Comparison of ENCODE assay signal across 8 cellular contexts in genomic region chr19:3163230-3163886, GRCh38. TPM values are rescaled to one million over a fixed set of nuclear protein-coding genes. Genes with fewer than 3 reads are reported as not detected.
DNase-seq lines count a peak whose midpoint lies in the region; ATAC-seq and TF ChIP-seq lines count a peak whose summit lies in the region.

No MANE protein-coding gene starts in this region.

- no peaks in the 10 kb centered on the region for H3K27me3 Mint-ChIP-seq in activated CD4-positive, alpha-beta T cell treated with anti-CD3 and anti-CD28 coated beads, Interleukin-2, amount 10 ng/mL, durations not matched to agents 7 days and 5 days

- H3K9me3 Mint-ChIP-seq in activated CD4-positive, alpha-beta T cell treated with anti-CD3 and anti-CD28 coated beads, Interleukin-2, amount 10 ng/mL, durations not matched to agents 7 days and 5 days: peaks cover 5% of the 10 kb centered on the region

- no peak for DNase-seq in BJ (ENCODE audit: low read depth)
- DNase-seq in HFF-Myc (ENCODE audit: extremely low read depth, low read depth): no peak
- DNase-seq in NCI-H446 (lab: John Stamatoyannopoulos, UW): peak; percentile 61 to 90
- DNase-seq in activated CD4-positive, alpha-beta T cell treated with anti-CD3 and anti-CD28 coated beads, Interleukin-2, amount 10 ng/mL, durations not matched to agents 7 days and 5 days: peak; percentile 80
- DNase-seq in dermis blood vessel endothelial cell: peak; percentile 81
- DNase-seq in lower lobe of right lung: peak; percentile 85
- DNase-seq in stimulated activated CD8-positive, alpha-beta memory T cell treated with anti-CD3 and anti-CD28 coated beads, Interleukin-4, amount 100 ng/mL, for 4 hours (ENCODE audit: low read depth in 2 of 2, low spot score in 1 of 2): peak; percentile 47 to 55

- POLR2A ChIA-PET in BJ (lab: Charles Lee): no interaction called here
- POLR2A ChIA-PET in activated CD4-positive, alpha-beta T cell treated with anti-CD3 and anti-CD28 coated beads, Interleukin-2, amount 10 ng/mL, durations not matched to agents 7 days and 5 days (lab: Charles Lee): no interaction called here

- peak overlapping the region; percentile 74 for H3K27ac Mint-ChIP-seq in activated CD4-positive, alpha-beta T cell treated with anti-CD3 and anti-CD28 coated beads, Interleukin-2, amount 10 ng/mL, durations not matched to agents 7 days and 5 days

- peaks cover 68% of the 10 kb centered on the region for H3K36me3 Mint-ChIP-seq in activated CD4-positive, alpha-beta T cell treated with anti-CD3 and anti-CD28 coated beads, Interleukin-2, amount 10 ng/mL, durations not matched to agents 7 days and 5 days (ENCODE audit: low read depth)

- CTCF ChIA-PET in BJ (lab: Yijun Ruan, JAX): interaction anchor here (0.6 to 6.9 kb wide), 16 partner anchors 14 to 213 kb away, joined by 3 to 103 read pairs (median 4); partner anchors contain the start of gene TLE6
- CTCF ChIA-PET in activated CD4-positive, alpha-beta T cell treated with anti-CD3 and anti-CD28 coated beads, Interleukin-2, amount 10 ng/mL, durations not matched to agents 7 days and 5 days (lab: Charles Lee): interaction anchor here (0.6 to 1.6 kb wide), 6 partner anchors 12 to 59 kb away, joined by 3 to 5 read pairs (median 3); no protein-coding TSS in a partner anchor

- ATAC-seq in lower lobe of right lung (peak; percentile 91), HG03565 (IDR thresholded peaks at IDR 0.05; ENCODE audit: unreplicated experiment) (no peak)

- TF ChIP-seq CTCF in BJ (IDR thresholded peaks at IDR 0.05; ENCODE audit: insufficient read depth, low read depth, low read length) (peak; percentile 96), HFF-Myc (IDR thresholded peaks at IDR 0.05; ENCODE audit: low read depth, low read length, missing control alignments) (peak; percentile 97), lower lobe of right lung (IDR thresholded peaks at IDR 0.05) (peak; percentile 94)

- H3K27me3 ChIP-seq in BJ (ENCODE audit: control insufficient read depth, insufficient read depth, low read length) (no peaks in the 10 kb centered on the region), lower lobe of right lung (ENCODE audit: low read depth) (no peaks in the 10 kb centered on the region)

- H3K4me3 Mint-ChIP-seq in activated CD4-positive, alpha-beta T cell treated with anti-CD3 and anti-CD28 coated beads, Interleukin-2, amount 10 ng/mL, durations not matched to agents 7 days and 5 days: no peak overlapping the region

- no peaks in the 10 kb centered on the region for H3K36me3 ChIP-seq in BJ (ENCODE audit: control insufficient read depth, insufficient read depth, low read length)
- peaks cover 10% of the 10 kb centered on the region for H3K36me3 ChIP-seq in lower lobe of right lung

- H3K4me1 ChIP-seq in lower lobe of right lung: peaks cover 17% of the 10 kb centered on the region

- intact Hi-C loops in lower lobe of right lung (cut with DNase I): no loop called here

- H3K4me3 ChIP-seq in BJ (ENCODE audit: low read depth, low read length) (no peak overlapping the region), HFF-Myc (replicated peaks; ENCODE audit: low read depth, low read length) (no peak overlapping the region), lower lobe of right lung (no peak overlapping the region)

- H3K4me1 Mint-ChIP-seq in activated CD4-positive, alpha-beta T cell treated with anti-CD3 and anti-CD28 coated beads, Interleukin-2, amount 10 ng/mL, durations not matched to agents 7 days and 5 days: peaks cover 55% of the 10 kb centered on the region

- no peak overlapping the region for H3K27ac ChIP-seq in lower lobe of right lung

- peaks cover 4% of the 10 kb centered on the region for H3K9me3 ChIP-seq in lower lobe of right lung

RNA-seq across cellular contexts. Expression of gene S1PR4, which starts 15.2 kb away (rescaled TPM):
- polyA plus RNA-seq in BJ (2011; rRNA removed): not detected in 2 replicates
- not detected in 2 replicates for polyA minus RNA-seq in BJ (2011; rRNA and poly(A)+ RNA removed)
- total RNA-seq in activated CD4-positive, alpha-beta T cell treated with anti-CD3 and anti-CD28 coated beads, Interleukin-2, amount 10 ng/mL, durations not matched to agents 7 days and 5 days: 100 to 1,000 TPM; 162 to 209 TPM
- total RNA-seq in dermis blood vessel endothelial cell (2.1 and 2.2 TPM in 2 replicates), lower lobe of right lung (35.7 TPM)

RNA-seq across cellular contexts. Expression of gene NCLN, which starts 22.4 kb away (rescaled TPM):
- polyA plus RNA-seq in BJ (2011; rRNA removed): 45.3 and 75.8 TPM in 2 replicates
- polyA minus RNA-seq in BJ (2011; rRNA and poly(A)+ RNA removed): 41.9 and 51.3 TPM in 2 replicates
- total RNA-seq in activated CD4-positive, alpha-beta T cell treated with anti-CD3 and anti-CD28 coated beads, Interleukin-2, amount 10 ng/mL, durations not matched to agents 7 days and 5 days: 10 to 100 TPM; 52.1 to 56.0 TPM
- total RNA-seq in dermis blood vessel endothelial cell (38.3 and 74.5 TPM in 2 replicates), lower lobe of right lung (68.8 TPM)

RNA-seq across cellular contexts. Expression of gene GNA15, which starts 27.5 kb away (rescaled TPM):
- 0.06 TPM in 1 of 2 replicates, not detected in the other for polyA plus RNA-seq in BJ (2011; rRNA removed)
- 0.24 TPM in 1 of 2 replicates, not detected in the other for polyA minus RNA-seq in BJ (2011; rRNA and poly(A)+ RNA removed)
- 10 to 100 TPM; 22.8 to 23.6 TPM for total RNA-seq in activated CD4-positive, alpha-beta T cell treated with anti-CD3 and anti-CD28 coated beads, Interleukin-2, amount 10 ng/mL, durations not matched to agents 7 days and 5 days
- total RNA-seq in dermis blood vessel endothelial cell (under 0.01 and 0.23 TPM in 2 replicates), lower lobe of right lung (24.2 TPM)

Comparison
In these comparisons a context has a peak if more than half of its experiments do, and no peak if none do; other contexts are left out.
1. DNase-seq: peak in NCI-H446 (2 of 2), activated CD4-positive, alpha-beta T cell treated with anti-CD3 and anti-CD28 coated beads, Interleukin-2, amount 10 ng/mL, durations not matched to agents 7 days and 5 days (single experiment), dermis blood vessel endothelial cell (single experiment), lower lobe of right lung (single experiment) and stimulated activated CD8-positive, alpha-beta memory T cell treated with anti-CD3 and anti-CD28 coated beads, Interleukin-4, amount 100 ng/mL, for 4 hours (2 of 2); none in BJ (single experiment) and HFF-Myc (single experiment).
2. RNA of gene S1PR4, which starts 15.2 kb away (total RNA-seq): 162 to 209 TPM in activated CD4-positive, alpha-beta T cell treated with anti-CD3 and anti-CD28 coated beads, Interleukin-2, amount 10 ng/mL, durations not matched to agents 7 days and 5 days and 35.7 TPM in lower lobe of right lung (single experiment); 2.1 to 2.2 TPM in dermis blood vessel endothelial cell; every median in the first group is over 10 times any median in the second.
3. RNA of gene GNA15, which starts 27.5 kb away (total RNA-seq): 24.2 TPM in lower lobe of right lung (single experiment) and 22.8 to 23.6 TPM in activated CD4-positive, alpha-beta T cell treated with anti-CD3 and anti-CD28 coated beads, Interleukin-2, amount 10 ng/mL, durations not matched to agents 7 days and 5 days; under 0.01 to 0.23 TPM in dermis blood vessel endothelial cell; every median in the first group is over 10 times any median in the second.
4. Peak in every context shown above with its lines, with median percentiles within 50 percentile points of each other: CTCF ChIP-seq.